Comparison of ENCODE assay signal across 22 cellular contexts in the genomic region with DNA sequence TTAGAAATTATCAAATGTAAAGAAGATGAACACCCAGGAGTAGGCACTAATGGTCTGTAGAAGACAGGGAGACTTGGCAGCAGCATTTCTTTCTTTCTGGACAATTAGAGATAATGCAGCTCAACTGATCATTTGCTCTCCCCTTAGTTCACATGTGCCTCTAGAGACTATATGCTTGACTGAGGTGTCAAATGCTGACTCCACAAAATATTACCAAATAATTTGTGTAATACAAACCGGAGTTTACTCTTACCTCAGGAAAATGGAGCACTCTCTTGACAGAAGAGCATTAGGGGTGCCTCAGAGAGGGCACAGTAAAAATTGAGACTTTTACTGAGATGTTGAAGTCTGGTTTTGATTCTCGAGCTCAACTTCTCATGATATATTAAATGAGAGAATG.
DNase-seq lines count a peak whose midpoint lies in the region; ATAC-seq, FAIRE-seq and TF ChIP-seq lines count a peak whose summit lies in the region.
"Had no signal": no experiment of that assay in that cellular context is flagged by ENCODE, and none has a peak within 500 bp of the region (broad histone marks: within the 10 kb centered on the region; RNA-seq: fewer than 3 reads in every experiment).

No MANE protein-coding gene starts in this region.

- no peak overlapping the region for H3K4me3 ChIP-seq in HepG2 (replicated peaks in 1 of 3; ENCODE audit: insufficient read depth in 1 of 3, low read depth in 2 of 3, low read length in 3 of 3)
- H3K4me3 ChIP-seq in right lobe of liver, result no peak overlapping the region
- H3K4me3 ChIP-seq in IMR-90 (ENCODE audit: insufficient read depth, low read depth, low read length), result no peak overlapping the region
- no peak overlapping the region for H3K4me3 ChIP-seq in K562
- H3K4me3 ChIP-seq: BLaER1 treated with 17β-estradiol and CSF1 and Interleukin-3, amounts not matched to agents 10 nM and 100 nM; GM12878 had no signal

- CTCF ChIA-PET in HepG2 (lab: Yijun Ruan, JAX; ENCODE audit: low intra/inter-chr PET ratio, low total read pairs) (no interaction called here), IMR-90 (lab: Yijun Ruan, JAX) (interaction anchor here (0.6 kb wide), 1 partner anchor 20 kb away, joined by 3 read pairs; no protein-coding TSS in a partner anchor), K562 (lab: Yijun Ruan, JAX; ENCODE audit: low intra/inter-chr PET ratio) (no interaction called here)

- H3K23ac ChIP-seq in IMR-90 (ENCODE audit: low read depth, low read length), result no peak overlapping the region

- H3K36me3 ChIP-seq in HepG2 (replicated peaks in 1 of 2; ENCODE audit: control insufficient read depth in 1 of 2, insufficient read depth in 2 of 2, low read length in 2 of 2) (no peaks in the 10 kb centered on the region), right lobe of liver (no peaks in the 10 kb centered on the region), IMR-90 (ENCODE audit: control insufficient read depth, insufficient read depth, low read length) (no peaks in the 10 kb centered on the region), K562 (ENCODE audit: control insufficient read depth, insufficient read depth, low read length) (no peaks in the 10 kb centered on the region)
- H3K36me3 ChIP-seq: BLaER1 treated with 17β-estradiol and CSF1 and Interleukin-3, amounts not matched to agents 10 nM and 100 nM had no signal

- dilution Hi-C loops in IMR-90 (cut with HindIII; ENCODE audit: low sequenced_read_pairs, unreplicated experiment), result no loop called here

- no peak overlapping the region for H4K8ac ChIP-seq in IMR-90 (ENCODE audit: low read depth in 2 of 2, low read length in 2 of 2)

- no peak for FAIRE-seq in HepG2 (lab: Jason Lieb, UNC)
- FAIRE-seq in K562 (lab: Jason Lieb, UNC), result no peak
- FAIRE-seq: A204.1, D721Med, G401.6, GM12878, GM12892, GM18507 had no signal

- H3K9ac ChIP-seq in HepG2 (ENCODE audit: insufficient read depth, low read depth, low read length) (no peak overlapping the region), IMR-90 (ENCODE audit: low read depth, low read length) (no peak overlapping the region), K562 (ENCODE audit: insufficient read depth in 1 of 2, low read depth in 2 of 2, low read length in 2 of 2) (no peak overlapping the region)
- H3K9ac ChIP-seq: BLaER1 treated with 17β-estradiol and CSF1 and Interleukin-3, amounts not matched to agents 10 nM and 100 nM had no signal

- no peak overlapping the region for H4K91ac ChIP-seq in IMR-90 (ENCODE audit: insufficient read depth, low read depth, low read length)

- TF ChIP-seq POLR2A in HepG2 (IDR thresholded peaks at IDR 0.05; ENCODE audit: insufficient read depth in 1 of 2, low read depth in 2 of 2, low read length in 2 of 2) (no peak), right lobe of liver (IDR thresholded peaks at IDR 0.05) (no peak), IMR-90 (IDR thresholded peaks at IDR 0.05; ENCODE audit: low read depth, low read length) (no peak), K562 (conservative IDR thresholded peaks at IDR 0.05) (no peak)

- no peaks in the 10 kb centered on the region for H3K9me1 ChIP-seq in IMR-90 (ENCODE audit: insufficient read depth, low read length)
- no peaks in the 10 kb centered on the region for H3K9me1 ChIP-seq in K562 (ENCODE audit: control insufficient read depth, insufficient read depth, low read length)

- no peaks in the 10 kb centered on the region for H3K27me3 ChIP-seq in HepG2 (ENCODE audit: control insufficient read depth in 1 of 2, insufficient read depth in 2 of 2, low read length in 2 of 2)
- H3K27me3 ChIP-seq in right lobe of liver, result no peaks in the 10 kb centered on the region
- H3K27me3 ChIP-seq in IMR-90 (ENCODE audit: control insufficient read depth, insufficient read depth, low read length), result no peaks in the 10 kb centered on the region
- no peaks in the 10 kb centered on the region for H3K27me3 ChIP-seq in K562 (ENCODE audit: control insufficient read depth in 2 of 2, insufficient read depth in 2 of 2, low read length in 2 of 2)
- H3K27me3 ChIP-seq: BLaER1 treated with 17β-estradiol and CSF1 and Interleukin-3, amounts not matched to agents 10 nM and 100 nM had no signal

- H2AFZ ChIP-seq in HepG2 (ENCODE audit: low read length) (no peak overlapping the region), IMR-90 (replicated peaks; ENCODE audit: low read length, poor library complexity) (no peak overlapping the region), K562 (ENCODE audit: low read depth, low read length) (no peak overlapping the region)

- H3K56ac ChIP-seq in IMR-90 (ENCODE audit: extremely low read depth, insufficient read depth, low read length), result no peak overlapping the region

- no peak overlapping the region for H2BK5ac ChIP-seq in IMR-90 (ENCODE audit: low read depth, low read length, poor library complexity, severe bottlenecking)

- no TSS peak for BruUV-seq in HepG2 (replicated peaks; lab: Mats Ljungman, UMichigan)
- BruUV-seq in IMR-90 (replicated peaks; lab: Mats Ljungman, UMichigan), result no TSS peak
- BruUV-seq in K562 (replicated peaks; lab: Mats Ljungman, UMichigan), result no TSS peak

- WGBS in HepG2 (ENCODE audit: low lambda C conversion rate), result 2% methylated on average over 2 of the region's 2 CpGs
- 61% methylated on average over 2 of the region's 2 CpGs for WGBS in right lobe of liver (ENCODE audit: insufficient coverage, low coverage, low lambda C conversion rate, missing lambda C conversion rate)
- WGBS in IMR-90 (ENCODE audit: extremely low coverage in 2 of 2, insufficient read length in 1 of 2), 2 experiments, result no CpG with 5 or more reads among the region's 2 CpGs
- 0% methylated on average over 2 of the region's 2 CpGs for WGBS in K562 (ENCODE audit: insufficient coverage, low coverage, missing lambda C conversion rate)

- no peak overlapping the region for H3K4ac ChIP-seq in IMR-90 (ENCODE audit: low read depth, low read length)

- no peak overlapping the region for H3K27ac ChIP-seq in HepG2 (ENCODE audit: extremely low read length, insufficient read depth, low read length)
- no peak overlapping the region for H3K27ac ChIP-seq in right lobe of liver
- no peak overlapping the region for H3K27ac ChIP-seq in IMR-90 (ENCODE audit: insufficient read depth, low read length)
- H3K27ac ChIP-seq in K562 (ENCODE audit: extremely low read depth, low read depth, low read length), result no peak overlapping the region
- H3K27ac ChIP-seq: BLaER1 treated with 17β-estradiol and CSF1 and Interleukin-3, amounts not matched to agents 10 nM and 100 nM; C4-2B had no signal

- no peak overlapping the region for H3K14ac ChIP-seq in IMR-90 (replicated peaks; ENCODE audit: low read depth, low read length)

- in situ Hi-C loops in HepG2 (cut with HindIII; ENCODE audit: extremely low pct_ligation_motif_present, low pct_unique_long_range_greater_than_20kb) (no loop called here), IMR-90 (cut with MboI; ENCODE audit: low sequenced_read_pairs) (no loop called here), K562 (cut with MboI) (no loop called here)

- TF ChIP-seq RAD21 in HepG2 (CRISPR knock-in tag; IDR thresholded peaks at IDR 0.05) (no peak), IMR-90 (IDR thresholded peaks at IDR 0.05; ENCODE audit: low read length) (no peak), K562 (CRISPR knock-in tag; conservative IDR thresholded peaks at IDR 0.05 in 1 of 2, IDR thresholded peaks at IDR 0.05 in 1 of 2) (no peak)

- no peak overlapping the region for H2BK15ac ChIP-seq in IMR-90 (ENCODE audit: low read depth, low read length)

- H4K5ac ChIP-seq in IMR-90 (ENCODE audit: low read depth, low read length), result no peak overlapping the region

- no peak overlapping the region for H3K18ac ChIP-seq in IMR-90 (ENCODE audit: low read depth, low read length)

- DNase-seq in HepG2 (ENCODE audit: low spot score) (no peak), right lobe of liver (no peak), IMR-90 (no peak), K562 (ENCODE audit: extremely low read depth in 1 of 4, low spot score in 3 of 4) (no peak), iPS-NIHi11 (ENCODE audit: low spot score) (no peak)
- DNase-seq: 8988T; AML-193; Caco-2; Calu3; CD4-positive, alpha-beta T cell; CD8-positive, alpha-beta T cell; DMS79 treated with DMSO at 0.1 percent for 48 hours; GF-D8 had no signal

- POLR2A ChIA-PET in HepG2 (lab: Yijun Ruan, JAX) (no interaction called here), IMR-90 (lab: Charles Lee; ENCODE audit: unreplicated experiment) (no interaction called here), K562 (lab: Yijun Ruan, JAX) (no interaction called here)

- H2BK20ac ChIP-seq in IMR-90 (ENCODE audit: low read depth, low read length), result no peak overlapping the region

- ATAC-seq in HepG2, result no peak
- no peak for ATAC-seq in right lobe of liver
- ATAC-seq in IMR-90 (ENCODE audit: low read depth), result no peak
- ATAC-seq in K562, result no peak
- no peak for ATAC-seq in HG02642 (IDR thresholded peaks at IDR 0.05; ENCODE audit: poor library complexity, unreplicated experiment)
- ATAC-seq: CD8-positive, alpha-beta T cell; GM12878 had no signal

- no peak for TF ChIP-seq CTCF in HepG2 (CRISPR knock-in tag; IDR thresholded peaks at IDR 0.05)
- no peak for TF ChIP-seq CTCF in right lobe of liver (IDR thresholded peaks at IDR 0.05)
- no peak for TF ChIP-seq CTCF in IMR-90 (conservative IDR thresholded peaks at IDR 0.05; ENCODE audit: low read depth, low read length)
- no peak for TF ChIP-seq CTCF in K562 (IDR thresholded peaks at IDR 0.05 in 2 of 3, conservative IDR thresholded peaks at IDR 0.05 in 1 of 3; ENCODE audit: insufficient read depth in 2 of 3, low read depth in 1 of 3, low read length in 3 of 3)

- H2AK9ac ChIP-seq in IMR-90 (replicated peaks; ENCODE audit: low read depth, low read length, poor library complexity), result no peak overlapping the region

- no peaks in the 10 kb centered on the region for H3K4me1 ChIP-seq in HepG2 (ENCODE audit: insufficient read depth, low read length)
- no peaks in the 10 kb centered on the region for H3K4me1 ChIP-seq in right lobe of liver
- H3K4me1 ChIP-seq in IMR-90 (ENCODE audit: control insufficient read depth, insufficient read depth, low read length), result no peaks in the 10 kb centered on the region
- no peaks in the 10 kb centered on the region for H3K4me1 ChIP-seq in K562 (replicated peaks in 1 of 2; ENCODE audit: control insufficient read depth in 2 of 2, insufficient read depth in 2 of 2, low read length in 2 of 2)
- H3K4me1 ChIP-seq: BLaER1 treated with 17β-estradiol and CSF1 and Interleukin-3, amounts not matched to agents 10 nM and 100 nM; Caco-2 had no signal

- H4K20me1 ChIP-seq in HepG2 (ENCODE audit: insufficient read depth, low read length), result no peaks in the 10 kb centered on the region
- H4K20me1 ChIP-seq in IMR-90 (ENCODE audit: insufficient read depth, low read length), result no peaks in the 10 kb centered on the region
- no peaks in the 10 kb centered on the region for H4K20me1 ChIP-seq in K562 (replicated peaks; ENCODE audit: control insufficient read depth, insufficient read depth, low read length)
- H4K20me1 ChIP-seq: BLaER1 treated with 17β-estradiol and CSF1 and Interleukin-3, amounts not matched to agents 10 nM and 100 nM had no signal

- H2BK120ac ChIP-seq in IMR-90 (ENCODE audit: low read depth, low read length), result no peak overlapping the region

- intact Hi-C loops in HepG2 (cut with micrococcal nuclease; ENCODE audit: unreplicated experiment), result no loop called here
- intact Hi-C loops in right lobe of liver (cut with DNase I), result no loop called here
- intact Hi-C loops in IMR-90 (cut with micrococcal nuclease), result no loop called here
- intact Hi-C loops in K562 (cut with micrococcal nuclease), result no loop called here

- H2AK5ac ChIP-seq in IMR-90 (ENCODE audit: low read depth, low read length), result no peak overlapping the region

- H3K4me2 ChIP-seq in HepG2 (ENCODE audit: low read depth, low read length) (no peak overlapping the region), IMR-90 (ENCODE audit: low read depth, low read length) (no peak overlapping the region), K562 (ENCODE audit: insufficient read depth, low read length) (no peak overlapping the region)
- H3K4me2 ChIP-seq: BLaER1 treated with 17β-estradiol and CSF1 and Interleukin-3, amounts not matched to agents 10 nM and 100 nM had no signal

- H3K9me3 ChIP-seq in HepG2 (ENCODE audit: low read length) (no peaks in the 10 kb centered on the region), right lobe of liver (no peaks in the 10 kb centered on the region), IMR-90 (ENCODE audit: control insufficient read depth, insufficient read depth, low read length) (no peaks in the 10 kb centered on the region), K562 (replicated peaks; ENCODE audit: control insufficient read depth, insufficient read depth, low read depth, low read length) (no peaks in the 10 kb centered on the region)

- H3K79me2 ChIP-seq in HepG2 (ENCODE audit: insufficient read depth, low read length) (no peaks in the 10 kb centered on the region), K562 (ENCODE audit: control insufficient read depth, insufficient read depth, low read length) (no peaks in the 10 kb centered on the region)

- no peaks in the 10 kb centered on the region for H3K79me1 ChIP-seq in IMR-90 (ENCODE audit: low read depth in 1 of 2, low read length in 2 of 2)

- TF ChIP-seq EP300 in HepG2 (IDR thresholded peaks at IDR 0.05; ENCODE audit: low read depth in 2 of 2, low read length in 2 of 2) (no peak), HepG2 (CRISPR knock-in tag; IDR thresholded peaks at IDR 0.05; ENCODE audit: borderline replicate concordance) (no peak), K562 (IDR thresholded peaks at IDR 0.05; ENCODE audit: low read length) (no peak)

Comparison
In these comparisons a context has a peak if more than half of its experiments do, and no peak if none do; other contexts are left out.
1. Of the 241 proteins assayed by ChIP-seq in both HepG2 and K562: peak only in HepG2: none; only in K562: MAFG; in both: MAFF and MAFK; in neither: 238.